In the genomic region with DNA sequence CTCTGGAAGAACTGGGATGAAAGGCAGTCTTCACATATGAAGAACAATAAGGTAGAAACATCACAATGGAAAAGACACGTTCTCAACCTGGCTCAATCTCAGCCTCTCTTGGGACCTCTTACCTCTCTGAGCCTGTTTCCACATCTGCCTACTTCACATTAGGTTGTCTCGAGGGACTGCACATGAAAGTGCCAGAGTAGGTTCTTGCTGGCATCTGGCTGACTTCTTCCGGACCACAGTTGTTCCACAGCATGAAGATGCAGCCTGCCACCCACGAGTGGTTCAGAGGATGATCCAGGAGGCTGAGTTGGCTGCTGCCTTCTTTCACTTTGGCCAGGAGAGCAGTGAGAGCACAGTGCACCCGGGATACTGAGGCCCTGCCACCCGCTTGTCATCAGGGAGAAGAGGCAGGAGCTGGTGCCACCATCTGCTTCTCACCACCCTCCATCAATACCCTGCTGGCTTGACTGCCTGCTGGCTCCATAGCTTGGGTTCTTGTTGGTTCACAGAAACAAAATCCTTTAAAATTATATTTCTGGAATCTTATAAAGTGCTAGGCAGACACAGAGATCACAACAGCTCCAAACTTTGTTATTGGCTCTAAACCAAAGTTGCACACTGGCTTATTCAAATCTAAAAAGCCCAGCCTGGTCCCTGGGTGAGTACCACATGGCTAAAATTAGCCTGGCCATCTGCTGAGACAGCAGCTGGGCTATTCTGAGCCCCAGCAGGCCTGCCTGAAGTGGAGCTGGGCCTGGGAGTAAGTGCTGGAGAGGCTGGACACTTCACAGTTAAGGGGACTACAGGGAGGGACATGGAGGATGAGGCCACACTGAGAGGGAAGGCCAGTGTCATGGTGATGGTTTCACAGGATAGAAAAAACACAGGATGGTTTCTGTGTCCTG, we compare ENCODE assay signal across 11 cellular contexts. TPM values are rescaled to one million over a fixed set of nuclear protein-coding genes. Genes with fewer than 3 reads are reported as not detected.
DNase-seq lines count a peak whose midpoint lies in the region; ATAC-seq and TF ChIP-seq lines count a peak whose summit lies in the region.
"Had no signal": no experiment of that assay in that cellular context is flagged by ENCODE, and none has a peak within 500 bp of the region (broad histone marks: within the 10 kb centered on the region; RNA-seq: fewer than 3 reads in every experiment).

No MANE protein-coding gene starts in this region.

- ATAC-seq in activated T-cell treated with anti-CD3 and anti-CD28 coated beads, Interleukin-2, amount 50 U/mL, for 4 hours, result no peak
- no peak for ATAC-seq in left lobe of liver

- peak overlapping the region; percentile 33 for H3K27ac Mint-ChIP-seq in activated T-cell treated with anti-CD3 and anti-CD28 coated beads, Interleukin-2, amount 50 U/mL, for 24 hours
- H3K27ac Mint-ChIP-seq in IgD-negative memory B cell (peak overlapping the region in 2 of 3 donors; percentile 61 to 66), chondrocyte (ENCODE audit: unreplicated experiment) (peak overlapping the region; percentile 56)
- no peak overlapping the region for H3K27ac Mint-ChIP-seq in activated T-helper 1 cell treated with anti-CD3 and anti-CD28 coated beads, Interleukin-12 subunit alpha, Interleukin-12 subunit beta, Interleukin-2, Interleukin-4 antibody, amounts not matched to agents 30 ng/mL and 10 ng/mL and 1 ng/mL, durations not matched to agents 14 hours and 24 hours and 36 hours

- 78 to 91% (median 86%) methylated on average over 3 to 6 of the region's 6 CpGs for WGBS in stomach, 5 donors
- 57 to 58% methylated on average over 6 of the region's 6 CpGs for WGBS in GM23248 (ENCODE audit: low coverage in 1 of 2, low lambda C conversion rate in 2 of 2, missing lambda C conversion rate in 2 of 2), 2 experiments

- H3K9me3 ChIP-seq in stomach (no peaks in the 10 kb centered on the region), GM23248 (ENCODE audit: low read depth) (no peaks in the 10 kb centered on the region)
- H3K9me3 ChIP-seq: ovary, suprapubic skin had no signal

- H3K36me3 Mint-ChIP-seq in activated T-cell treated with anti-CD3 and anti-CD28 coated beads, Interleukin-2, amount 50 U/mL, for 24 hours (ENCODE audit: low read depth), result peaks cover 58% of the 10 kb centered on the region
- H3K36me3 Mint-ChIP-seq in activated T-cell treated with anti-CD3 and anti-CD28 coated beads, Interleukin-2, amount 50 U/mL, for 4 hours (ENCODE audit: insufficient read depth), result peaks cover 14% of the 10 kb centered on the region
- H3K36me3 Mint-ChIP-seq in IgD-negative memory B cell, result peaks cover 2% of the 10 kb centered on the region
- peaks cover 9% of the 10 kb centered on the region for H3K36me3 Mint-ChIP-seq in chondrocyte (ENCODE audit: low read depth)
- H3K36me3 Mint-ChIP-seq in activated T-helper 1 cell treated with anti-CD3 and anti-CD28 coated beads, Interleukin-12 subunit alpha, Interleukin-12 subunit beta, Interleukin-2, Interleukin-4 antibody, amounts not matched to agents 30 ng/mL and 10 ng/mL and 1 ng/mL, durations not matched to agents 14 hours and 24 hours and 36 hours (ENCODE audit: low read depth), result peaks cover 28% of the 10 kb centered on the region

- H3K4me1 Mint-ChIP-seq in activated T-cell treated with anti-CD3 and anti-CD28 coated beads, Interleukin-2, amount 50 U/mL, for 24 hours (ENCODE audit: low read depth), result no peaks in the 10 kb centered on the region
- no peaks in the 10 kb centered on the region for H3K4me1 Mint-ChIP-seq in activated T-cell treated with anti-CD3 and anti-CD28 coated beads, Interleukin-2, amount 50 U/mL, for 4 hours (ENCODE audit: low read depth)
- H3K4me1 Mint-ChIP-seq in IgD-negative memory B cell, result peaks cover 37 to 42% (median 38%) of the 10 kb centered on the region in 3 donors
- H3K4me1 Mint-ChIP-seq in chondrocyte (ENCODE audit: low read depth), result peaks cover 6% of the 10 kb centered on the region
- H3K4me1 Mint-ChIP-seq in activated T-helper 1 cell treated with anti-CD3 and anti-CD28 coated beads, Interleukin-12 subunit alpha, Interleukin-12 subunit beta, Interleukin-2, Interleukin-4 antibody, amounts not matched to agents 30 ng/mL and 10 ng/mL and 1 ng/mL, durations not matched to agents 14 hours and 24 hours and 36 hours (ENCODE audit: low read depth), result no peaks in the 10 kb centered on the region

- H3K36me3 ChIP-seq in stomach, result peaks cover 5 to 51% (median 49%) of the 10 kb centered on the region in 4 donors
- no peaks in the 10 kb centered on the region; the same call in 1 of the 2 replicates for H3K36me3 ChIP-seq in GM23248 (ENCODE audit: low read depth)
- H3K36me3 ChIP-seq: ovary had no signal

- H3K27me3 Mint-ChIP-seq in activated T-cell treated with anti-CD3 and anti-CD28 coated beads, Interleukin-2, amount 50 U/mL, for 24 hours, result no peaks in the 10 kb centered on the region
- no peaks in the 10 kb centered on the region for H3K27me3 Mint-ChIP-seq in activated T-cell treated with anti-CD3 and anti-CD28 coated beads, Interleukin-2, amount 50 U/mL, for 4 hours (ENCODE audit: low read depth)
- no peaks in the 10 kb centered on the region for H3K27me3 Mint-ChIP-seq in IgD-negative memory B cell
- H3K27me3 Mint-ChIP-seq in chondrocyte (ENCODE audit: low read depth), result no peaks in the 10 kb centered on the region
- no peaks in the 10 kb centered on the region for H3K27me3 Mint-ChIP-seq in activated T-helper 1 cell treated with anti-CD3 and anti-CD28 coated beads, Interleukin-12 subunit alpha, Interleukin-12 subunit beta, Interleukin-2, Interleukin-4 antibody, amounts not matched to agents 30 ng/mL and 10 ng/mL and 1 ng/mL, durations not matched to agents 14 hours and 24 hours and 36 hours (ENCODE audit: insufficient read depth)

- H3K4me2 ChIP-seq in GM23248 (ENCODE audit: unreplicated experiment), result no peak overlapping the region

- H4K20me1 ChIP-seq in GM23248 (ENCODE audit: insufficient read depth), result no peaks in the 10 kb centered on the region

- H3K79me2 ChIP-seq in GM23248 (ENCODE audit: insufficient read depth), result no peaks in the 10 kb centered on the region

- intact Hi-C loops in stomach (cut with DNase I; ENCODE audit: low total_unique reads), result no loop called here
- intact Hi-C loops in activated T-helper 1 cell treated with anti-CD3 and anti-CD28 coated beads, Interleukin-12 subunit alpha, Interleukin-12 subunit beta, Interleukin-2, Interleukin-4 antibody, amounts not matched to agents 30 ng/mL and 10 ng/mL and 1 ng/mL, durations not matched to agents 14 hours and 24 hours and 36 hours (cut with micrococcal nuclease), result no loop called here

- H3K27me3 ChIP-seq in stomach, result no peaks in the 10 kb centered on the region
- H3K27me3 ChIP-seq in GM23248 (replicated peaks; ENCODE audit: insufficient read depth), result no peaks in the 10 kb centered on the region
- H3K27me3 ChIP-seq: ovary, suprapubic skin had no signal

- H3K27ac ChIP-seq in stomach, result peak overlapping the region in 3 of 5 donors; percentile 17 to 46 (median 38)
- H3K27ac ChIP-seq in GM23248, result no peak overlapping the region
- H3K27ac ChIP-seq: ovary, suprapubic skin had no signal

- DNase-seq in activated T-cell treated with anti-CD3 and anti-CD28 coated beads, Interleukin-2, amount 50 U/mL, for 24 hours, result no peak
- DNase-seq in activated T-cell treated with anti-CD3 and anti-CD28 coated beads, Interleukin-2, amount 50 U/mL, for 4 hours, result no peak
- DNase-seq in chondrocyte (ENCODE audit: low spot score), result no peak
- no peak for DNase-seq in stomach
- DNase-seq in GM23248, result no peak
- DNase-seq in left lobe of liver (ENCODE audit: low spot score), result no peak
- no peak for DNase-seq in activated T-helper 1 cell treated with anti-CD3 and anti-CD28 coated beads, Interleukin-12 subunit alpha, Interleukin-12 subunit beta, Interleukin-2, Interleukin-4 antibody, amounts not matched to agents 30 ng/mL and 10 ng/mL and 1 ng/mL, durations not matched to agents 14 hours and 24 hours and 36 hours (ENCODE audit: low spot score)
- DNase-seq: NCI-H1417 treated with DMSO at 0.1 percent for 48 hours had no signal

- H3K4me1 ChIP-seq in stomach (peaks cover 0 to 15% (median 6%) of the 10 kb centered on the region in 4 donors), GM23248 (ENCODE audit: insufficient read depth) (no peaks in the 10 kb centered on the region)
- H3K4me1 ChIP-seq: suprapubic skin had no signal

- H3K9me2 ChIP-seq in GM23248 (ENCODE audit: insufficient read depth), result no peaks in the 10 kb centered on the region

- TF ChIP-seq POLR2A in stomach (IDR thresholded peaks at IDR 0.05), result no peak

- H2AFZ ChIP-seq in GM23248, result no peak overlapping the region

- TF ChIP-seq EP300 in stomach (IDR thresholded peaks at IDR 0.05), result no peak

- no peaks in the 10 kb centered on the region for H3F3A ChIP-seq in GM23248 (ENCODE audit: insufficient read depth)

- in situ Hi-C loops in GM23248 (cut with MboI), result no loop called here

- H3K9me3 Mint-ChIP-seq in activated T-cell treated with anti-CD3 and anti-CD28 coated beads, Interleukin-2, amount 50 U/mL, for 24 hours, result no peaks in the 10 kb centered on the region
- H3K9me3 Mint-ChIP-seq in activated T-cell treated with anti-CD3 and anti-CD28 coated beads, Interleukin-2, amount 50 U/mL, for 4 hours, result no peaks in the 10 kb centered on the region
- H3K9me3 Mint-ChIP-seq in IgD-negative memory B cell (no peaks in the 10 kb centered on the region), chondrocyte (ENCODE audit: low read depth) (no peaks in the 10 kb centered on the region)
- H3K9me3 Mint-ChIP-seq in activated T-helper 1 cell treated with anti-CD3 and anti-CD28 coated beads, Interleukin-12 subunit alpha, Interleukin-12 subunit beta, Interleukin-2, Interleukin-4 antibody, amounts not matched to agents 30 ng/mL and 10 ng/mL and 1 ng/mL, durations not matched to agents 14 hours and 24 hours and 36 hours, result no peaks in the 10 kb centered on the region

- no peak for TF ChIP-seq CTCF in chondrocyte (IDR thresholded peaks at IDR 0.05)
- no peak for TF ChIP-seq CTCF in stomach (IDR thresholded peaks at IDR 0.05)

- H3K4me3 ChIP-seq in stomach (no peak overlapping the region), GM23248 (no peak overlapping the region)
- H3K4me3 ChIP-seq: ovary, suprapubic skin had no signal

- no peak overlapping the region for H3K9ac ChIP-seq in GM23248

- no peak overlapping the region for H3K4me3 Mint-ChIP-seq in activated T-cell treated with anti-CD3 and anti-CD28 coated beads, Interleukin-2, amount 50 U/mL, for 24 hours
- no peak overlapping the region for H3K4me3 Mint-ChIP-seq in activated T-cell treated with anti-CD3 and anti-CD28 coated beads, Interleukin-2, amount 50 U/mL, for 4 hours
- H3K4me3 Mint-ChIP-seq in IgD-negative memory B cell (peak overlapping the region in 2 of 4 donors; percentile 61 to 89), chondrocyte (ENCODE audit: unreplicated experiment) (no peak overlapping the region)
- no peak overlapping the region for H3K4me3 Mint-ChIP-seq in activated T-helper 1 cell treated with anti-CD3 and anti-CD28 coated beads, Interleukin-12 subunit alpha, Interleukin-12 subunit beta, Interleukin-2, Interleukin-4 antibody, amounts not matched to agents 30 ng/mL and 10 ng/mL and 1 ng/mL, durations not matched to agents 14 hours and 24 hours and 36 hours

RNA-seq across cellular contexts. Expression of a gene that starts 47.0 kb away (rescaled TPM):
- 1 to 10 TPM; 7.5 to 8.6 (median 8.3) TPM for total RNA-seq in activated T-cell treated with anti-CD3 and anti-CD28 coated beads, Interleukin-2, amount 50 U/mL, for 4 hours
- polyA plus RNA-seq in IgD-negative memory B cell, result 3.6 TPM
- 2.1 to 3.0 TPM (median 2.2 TPM) in 3 replicates for total RNA-seq in chondrocyte
- total RNA-seq in stomach, result 10 to 100 TPM in 1 of 5 donors, 1 to 10 TPM in 3, not detected in 1; 1.3 to 45.5 (median 7.1) TPM
- polyA plus RNA-seq in stomach, result 1 to 10 TPM; 2.4 to 2.9 (median 2.5) TPM
- 2.8 and 4.0 TPM in 2 replicates for total RNA-seq in GM23248 (2014; rRNA removed; shearing (Covaris generic))
- polyA plus RNA-seq in GM23248 (2016; fragmentation: Nextera tagmentation; extraction: Ambion mirVana), result 3.9 and 4.7 TPM in 2 replicates
- total RNA-seq in left lobe of liver, result 0.70 TPM
- 11.7 and 12.1 TPM in 2 replicates for total RNA-seq in activated T-helper 1 cell treated with anti-CD3 and anti-CD28 coated beads, Interleukin-12 subunit alpha, Interleukin-12 subunit beta, Interleukin-2, Interleukin-4 antibody, amounts not matched to agents 30 ng/mL and 10 ng/mL and 1 ng/mL, durations not matched to agents 14 hours and 24 hours and 36 hours

RNA-seq across cellular contexts. Expression of a gene that starts 52.0 kb away (rescaled TPM):
- 100 to 1,000 TPM; 209 to 218 (median 213) TPM for total RNA-seq in activated T-cell treated with anti-CD3 and anti-CD28 coated beads, Interleukin-2, amount 50 U/mL, for 4 hours
- polyA plus RNA-seq in IgD-negative memory B cell (321 TPM), stomach (10 to 100 TPM; 17.4 to 24.8 (median 19.4) TPM), GM23248 (2016; fragmentation: Nextera tagmentation; extraction: Ambion mirVana) (46.2 and 53.4 TPM in 2 replicates)
- total RNA-seq in chondrocyte (43.9 to 77.5 TPM (median 48.6 TPM) in 3 replicates), stomach (100 to 1,000 TPM in 1 of 5 donors, 10 to 100 TPM in 4; 20.0 to 103 (median 54.5) TPM), left lobe of liver (37.0 TPM)
- 50.0 and 70.4 TPM in 2 replicates for total RNA-seq in GM23248 (2014; rRNA removed; shearing (Covaris generic))
- total RNA-seq in activated T-helper 1 cell treated with anti-CD3 and anti-CD28 coated beads, Interleukin-12 subunit alpha, Interleukin-12 subunit beta, Interleukin-2, Interleukin-4 antibody, amounts not matched to agents 30 ng/mL and 10 ng/mL and 1 ng/mL, durations not matched to agents 14 hours and 24 hours and 36 hours, result 209 and 220 TPM in 2 replicates
